ENCODE assay signal across 8 cellular contexts in genomic region chr19:46714523-46715106, GRCh38. TPM values are rescaled to one million over a fixed set of nuclear protein-coding genes. Genes with fewer than 3 reads are reported as not detected.
DNase-seq lines count a peak whose midpoint lies in the region; ATAC-seq lines count a peak whose summit lies in the region.

No MANE protein-coding gene starts in this region.

- peak; percentile 89 for DNase-seq in activated effector memory CD4-positive, alpha-beta T cell treated with anti-CD3 and anti-CD28 coated beads, Interleukin-2, amount 50 U/mL, for 16 hours
- DNase-seq in activated effector memory CD4-positive, alpha-beta T cell treated with Interleukin-2 at 50 U/mL for 16 hours, result no peak
- DNase-seq in neuronal stem cell (ENCODE audit: low spot score), result no peak

- peak overlapping the region; percentile 73 for H3K4me2 ChIP-seq in neuronal stem cell (ENCODE audit: insufficient read depth, low read length, poor library complexity, severe bottlenecking)

- peak overlapping the region; percentile 95 for H3K9ac ChIP-seq in endocrine pancreas (ENCODE audit: control insufficient read depth, insufficient read depth, low read length)
- H3K9ac ChIP-seq in neuronal stem cell (ENCODE audit: low read depth, low read length, poor library complexity), result no peak overlapping the region

- H3K27me3 ChIP-seq in endocrine pancreas (ENCODE audit: control insufficient read depth, insufficient read depth, low read length) (no peaks in the 10 kb centered on the region), neuronal stem cell (ENCODE audit: control insufficient read depth in 3 of 3, insufficient read depth in 3 of 3, low read depth in 1 of 3, low read length in 3 of 3) (no peaks in the 10 kb centered on the region)

- no peak overlapping the region for H4K8ac ChIP-seq in neuronal stem cell (ENCODE audit: low read depth, low read length)

- H3K79me1 ChIP-seq in neuronal stem cell (ENCODE audit: low read depth, low read length), result peaks cover 13% of the 10 kb centered on the region

- H3K14ac ChIP-seq in neuronal stem cell (ENCODE audit: low read length), result no peak overlapping the region

- no peak overlapping the region for H2BK5ac ChIP-seq in neuronal stem cell (ENCODE audit: low read length)

- no peak overlapping the region for H3K4ac ChIP-seq in neuronal stem cell (ENCODE audit: low read length)

- H3K27ac ChIP-seq in neuronal stem cell (replicated peaks; ENCODE audit: low read length), result no peak overlapping the region

- H3K18ac ChIP-seq in neuronal stem cell (ENCODE audit: low read length), result no peak overlapping the region

- H4K91ac ChIP-seq in neuronal stem cell (ENCODE audit: low read depth, low read length, poor library complexity), result no peak overlapping the region

- H2AK5ac ChIP-seq in neuronal stem cell (ENCODE audit: low read depth, low read length), result peak overlapping the region; percentile 92

- H3K9me3 ChIP-seq in endocrine pancreas (ENCODE audit: control insufficient read depth, low read length) (no peaks in the 10 kb centered on the region), neuronal stem cell (replicated peaks in 1 of 2; ENCODE audit: control insufficient read depth in 2 of 2, insufficient read depth in 1 of 2, low read depth in 1 of 2, low read length in 2 of 2) (peaks cover 0 to 3% of the 10 kb centered on the region in 2 donors)

- H3K36me3 ChIP-seq in endocrine pancreas (ENCODE audit: control insufficient read depth, insufficient read depth, low read length) (no peaks in the 10 kb centered on the region), neuronal stem cell (replicated peaks in 1 of 2; ENCODE audit: control insufficient read depth in 2 of 2, insufficient read depth in 2 of 2, low read length in 2 of 2) (peaks cover 13 to 40% of the 10 kb centered on the region in 2 donors)

- H2BK120ac ChIP-seq in neuronal stem cell (ENCODE audit: low read depth, low read length), result no peak overlapping the region

- no peak overlapping the region for H2BK12ac ChIP-seq in neuronal stem cell (ENCODE audit: low read length)

- H2BK15ac ChIP-seq in neuronal stem cell (ENCODE audit: low read length), result peak overlapping the region; percentile 26

- H3K4me1 ChIP-seq in endocrine pancreas (ENCODE audit: control insufficient read depth, insufficient read depth, low read length), result peaks cover 4% of the 10 kb centered on the region
- peaks cover 7 to 12% of the 10 kb centered on the region in 2 donors for H3K4me1 ChIP-seq in neuronal stem cell (ENCODE audit: control insufficient read depth in 2 of 2, insufficient read depth in 1 of 2, low read depth in 1 of 2, low read length in 2 of 2)

- no CpG with 5 or more reads among the region's 8 CpGs for WGBS in neuronal stem cell (ENCODE audit: extremely low coverage in 2 of 2, insufficient read length in 2 of 2, insufficient replicate concordance in 1 of 2), 2 donors

- no peak overlapping the region for H2AFZ ChIP-seq in neuronal stem cell (ENCODE audit: low read length)

- peak; percentile 55 to 57 for ATAC-seq in activated CD4-positive, CD25-positive, alpha-beta regulatory T cell treated with anti-CD3 and anti-CD28 coated beads, Interleukin-2, amount 50 U/mL, for 24 hours
- ATAC-seq in GM21390 (IDR thresholded peaks at IDR 0.05; ENCODE audit: unreplicated experiment) (no peak), HG02970 (IDR thresholded peaks at IDR 0.05; ENCODE audit: low FRiP score, unreplicated experiment) (no peak), HG02571 (IDR thresholded peaks at IDR 0.05; ENCODE audit: unreplicated experiment) (no peak)

- H3K4me3 ChIP-seq in endocrine pancreas (ENCODE audit: control insufficient read depth, insufficient read depth, low read length), result peak overlapping the region; percentile 55
- peak overlapping the region in 1 of 2 donors; percentile 57 for H3K4me3 ChIP-seq in neuronal stem cell (ENCODE audit: low read length in 2 of 2)

- H3K23ac ChIP-seq in neuronal stem cell (ENCODE audit: low read depth, low read length, poor library complexity), result peak overlapping the region; percentile 73

RNA-seq across cellular contexts. Expression of gene PRKD2, which starts 2.3 kb away (rescaled TPM):
- polyA plus RNA-seq in neuronal stem cell (2013, experiment 1 of 2), result 37.2 TPM
- 37.3 TPM for polyA plus RNA-seq in neuronal stem cell (2013, experiment 2 of 2)

RNA-seq across cellular contexts. Expression of gene FKRP, which starts 31.2 kb away (rescaled TPM):
- 16.8 TPM for polyA plus RNA-seq in neuronal stem cell (2013, experiment 1 of 2)
- 16.0 TPM for polyA plus RNA-seq in neuronal stem cell (2013, experiment 2 of 2)

RNA-seq across cellular contexts. Expression of gene STRN4, which starts 31.6 kb away (rescaled TPM):
- polyA plus RNA-seq in neuronal stem cell (2013, experiment 1 of 2), result 94.3 TPM
- 93.2 TPM for polyA plus RNA-seq in neuronal stem cell (2013, experiment 2 of 2)

RNA-seq across cellular contexts. Expression of gene DACT3, which starts 53.6 kb away (rescaled TPM):
- polyA plus RNA-seq in neuronal stem cell (2013, experiment 1 of 2), result 6.5 TPM
- polyA plus RNA-seq in neuronal stem cell (2013, experiment 2 of 2), result 6.5 TPM

Comparison
In these comparisons a context has a peak if more than half of its experiments do, and no peak if none do; other contexts are left out.
1. ATAC-seq: peak in activated CD4-positive, CD25-positive, alpha-beta regulatory T cell treated with anti-CD3 and anti-CD28 coated beads, Interleukin-2, amount 50 U/mL, for 24 hours (2 of 2); none in GM21390 (single experiment), HG02970 (single experiment) and HG02571 (single experiment).